In the genomic region with DNA sequence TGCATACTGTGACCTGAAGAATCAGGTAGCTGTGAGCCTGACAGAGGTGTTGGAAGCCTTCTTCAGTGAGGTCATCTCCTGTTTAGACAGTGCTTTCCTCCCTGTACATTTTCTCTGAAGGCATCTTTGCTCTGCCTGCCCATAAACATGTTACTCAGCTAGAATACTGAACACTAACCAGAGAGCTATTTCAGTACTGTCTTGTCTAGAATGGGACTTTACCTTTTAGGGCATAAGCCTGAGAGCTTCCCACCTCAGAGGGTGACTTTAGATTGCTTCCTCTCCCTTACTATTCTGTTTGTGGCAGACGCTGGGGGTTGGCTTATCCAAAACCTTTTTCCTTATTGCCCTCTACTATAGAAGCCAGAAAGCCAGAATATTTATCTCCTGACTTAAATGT, we compare ENCODE assay signal across 16 cellular contexts. TPM values are rescaled to one million over a fixed set of nuclear protein-coding genes. Genes with fewer than 3 reads are reported as not detected.
A peak's percentile ranks its signal among the peaks of the same experiment; 100 is the strongest.
DNase-seq lines count a peak whose midpoint lies in the region; ATAC-seq and TF ChIP-seq lines count a peak whose summit lies in the region.
"Had no signal": no experiment of that assay in that cellular context is flagged by ENCODE, and none has a peak within 500 bp of the region (broad histone marks: within the 10 kb centered on the region; RNA-seq: fewer than 3 reads in every experiment).

No MANE protein-coding gene starts in this region.

- no peak overlapping the region for H3K27ac Mint-ChIP-seq in activated naive CD4-positive, alpha-beta T cell treated with anti-CD3 and anti-CD28 coated beads, Interleukin-2, amount 10 ng/mL, durations not matched to agents 7 days and 5 days
- H3K27ac Mint-ChIP-seq: activated naive CD8-positive, alpha-beta T cell treated with anti-CD3 and anti-CD28 coated beads, Interleukin-2, amount 50 U/mL, for 24 hours; nephron; T-helper 1 cell treated with Interleukin-12 subunit alpha and Interleukin-12 subunit beta and Interleukin-4 antibody, amounts not matched to agents 30 μg/mL and 1 μg/mL, for 36 hours had no signal

- no peaks in the 10 kb centered on the region for H3K9me3 Mint-ChIP-seq in activated naive CD4-positive, alpha-beta T cell treated with anti-CD3 and anti-CD28 coated beads, Interleukin-2, amount 10 ng/mL, durations not matched to agents 7 days and 5 days
- H3K9me3 Mint-ChIP-seq: activated naive CD8-positive, alpha-beta T cell treated with anti-CD3 and anti-CD28 coated beads, Interleukin-2, amount 50 U/mL, for 24 hours; nephron; T-helper 1 cell treated with Interleukin-12 subunit alpha and Interleukin-12 subunit beta and Interleukin-4 antibody, amounts not matched to agents 30 μg/mL and 1 μg/mL, for 36 hours had no signal

- CTCF ChIA-PET in PC-9 (lab: Charles Lee), result no interaction called here
- CTCF ChIA-PET in activated naive CD4-positive, alpha-beta T cell treated with anti-CD3 and anti-CD28 coated beads, Interleukin-2, amount 10 ng/mL, durations not matched to agents 7 days and 5 days (lab: Charles Lee), result interaction anchor here (0.9 to 1.4 kb wide), 3 partner anchors 8 to 488 kb away, joined by 3 to 5 read pairs (median 3); no protein-coding TSS in a partner anchor

- intact Hi-C loops in PC-9 (cut with micrococcal nuclease; ENCODE audit: unreplicated experiment), result loop anchor here (5.0 kb wide), 1 partner anchor 164 kb away; no protein-coding TSS in a partner anchor

- no peak overlapping the region for H2AFZ ChIP-seq in PC-9

- H3F3A ChIP-seq in PC-9 (ENCODE audit: insufficient read depth, low read depth), result peaks cover 53% of the 10 kb centered on the region

- no peaks in the 10 kb centered on the region for H3K36me3 Mint-ChIP-seq in activated naive CD4-positive, alpha-beta T cell treated with anti-CD3 and anti-CD28 coated beads, Interleukin-2, amount 10 ng/mL, durations not matched to agents 7 days and 5 days

- no peak for TF ChIP-seq CTCF in PC-9 (conservative IDR thresholded peaks at IDR 0.05)

- no peak overlapping the region for H3K4me3 ChIP-seq in PC-9
- H3K4me3 ChIP-seq: coronary artery had no signal

- H3K9me2 ChIP-seq in PC-9 (ENCODE audit: insufficient read depth), result no peaks in the 10 kb centered on the region

- peaks cover 33% of the 10 kb centered on the region for H3K27me3 Mint-ChIP-seq in activated naive CD4-positive, alpha-beta T cell treated with anti-CD3 and anti-CD28 coated beads, Interleukin-2, amount 10 ng/mL, durations not matched to agents 7 days and 5 days
- H3K27me3 Mint-ChIP-seq: activated naive CD8-positive, alpha-beta T cell treated with anti-CD3 and anti-CD28 coated beads, Interleukin-2, amount 50 U/mL, for 24 hours had no signal

- POLR2A ChIA-PET in PC-9 (lab: Charles Lee; ENCODE audit: unreplicated experiment), result interaction anchor here (0.6 kb wide), 2 partner anchors 16 to 60 kb away, joined by 3 read pairs; no protein-coding TSS in a partner anchor

- ATAC-seq in GM19328 (IDR thresholded peaks at IDR 0.05; ENCODE audit: unreplicated experiment) (peak; percentile 64), HG02763 (IDR thresholded peaks at IDR 0.05; ENCODE audit: unreplicated experiment) (peak; percentile 48)
- ATAC-seq: activated naive CD8-positive, alpha-beta T cell treated with anti-CD3 and anti-CD28 coated beads, Interleukin-2, amount 50 U/mL, for 24 hours had no signal

- no peaks in the 10 kb centered on the region for H3K79me2 ChIP-seq in PC-9 (ENCODE audit: low read depth)

- DNase-seq in EH (ENCODE audit: low read depth) (peak; percentile 59), PC-9 (peak in 1 of 2 experiments; percentile 77), DMS114 treated with DMSO at 0.1 percent for 48 hours (lab: John Stamatoyannopoulos, UW; ENCODE audit: unreplicated experiment) (no peak), COLO829 (ENCODE audit: low spot score) (no peak), iPS-NIHi11 (ENCODE audit: low spot score) (no peak)
- DNase-seq in activated naive CD4-positive, alpha-beta T cell treated with anti-CD3 and anti-CD28 coated beads, Interleukin-2, amount 10 ng/mL, durations not matched to agents 7 days and 5 days, result no peak
- DNase-seq: activated CD8-positive, alpha-beta memory T cell treated with anti-CD3 and anti-CD28 coated beads for 24 hours; activated naive CD8-positive, alpha-beta T cell treated with anti-CD3 and anti-CD28 coated beads, Interleukin-2, amount 50 U/mL, for 24 hours; Kasumi-1; kidney; OCI-M1 had no signal

- peak overlapping the region; percentile 84 for H3K4me2 ChIP-seq in PC-9

- no TSS peak for BruUV-seq in PC-9 (replicated peaks; lab: Mats Ljungman, UMichigan)

- no peak overlapping the region for H3K4me3 Mint-ChIP-seq in activated naive CD4-positive, alpha-beta T cell treated with anti-CD3 and anti-CD28 coated beads, Interleukin-2, amount 10 ng/mL, durations not matched to agents 7 days and 5 days
- H3K4me3 Mint-ChIP-seq: activated naive CD8-positive, alpha-beta T cell treated with anti-CD3 and anti-CD28 coated beads, Interleukin-2, amount 50 U/mL, for 24 hours; nephron; T-helper 1 cell treated with Interleukin-12 subunit alpha and Interleukin-12 subunit beta and Interleukin-4 antibody, amounts not matched to agents 30 μg/mL and 1 μg/mL, for 36 hours had no signal

- H3K4me1 Mint-ChIP-seq in activated naive CD4-positive, alpha-beta T cell treated with anti-CD3 and anti-CD28 coated beads, Interleukin-2, amount 10 ng/mL, durations not matched to agents 7 days and 5 days, result peaks cover 3% of the 10 kb centered on the region

- peak overlapping the region; percentile 99 for H3K27ac ChIP-seq in PC-9
- H3K27ac ChIP-seq: coronary artery had no signal

- H3K4me1 ChIP-seq in PC-9 (replicated peaks; ENCODE audit: insufficient read depth), result peaks cover 58% of the 10 kb centered on the region

- H3K9me3 ChIP-seq in PC-9 (ENCODE audit: insufficient read depth, low read depth), result no peaks in the 10 kb centered on the region

- no peaks in the 10 kb centered on the region for H4K20me1 ChIP-seq in PC-9 (ENCODE audit: insufficient read depth)

- no peaks in the 10 kb centered on the region for H3K36me3 ChIP-seq in PC-9 (ENCODE audit: low read depth)

- no peaks in the 10 kb centered on the region for H3K27me3 ChIP-seq in PC-9 (ENCODE audit: insufficient read depth, low read depth)

RNA-seq across cellular contexts. Expression of gene ZNF326, which starts 23.3 kb away (rescaled TPM):
- 23.2 and 26.2 TPM in 2 replicates for total RNA-seq in PC-9 (2021)
